Comparison of ENCODE assay signal across 1 cellular context in the genomic region with DNA sequence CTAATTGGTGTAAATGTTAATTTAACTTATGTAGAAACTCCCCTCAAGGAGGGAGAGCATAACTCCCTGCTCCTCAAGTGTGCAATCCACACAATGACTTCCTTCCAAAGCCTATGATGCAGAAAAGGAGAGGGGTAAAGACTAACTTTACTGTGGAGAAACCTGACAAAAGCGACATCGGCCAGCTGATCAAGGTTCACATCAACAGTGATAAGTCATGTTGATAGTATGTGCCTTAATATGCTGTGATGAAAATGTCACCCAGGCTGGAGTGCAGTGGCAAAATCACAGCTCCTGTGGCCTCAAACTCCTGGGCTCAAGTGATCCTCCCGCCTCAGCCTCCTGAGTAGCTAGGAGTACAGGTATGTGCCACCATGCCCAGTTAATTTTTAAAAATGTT.
TF ChIP-seq lines count a peak whose summit lies in the region.

No MANE protein-coding gene starts in this region.

TF ChIP-seq in H1, 55 proteins besides CTCF, POLR2A, EP300 and RAD21 (continued from another document):
- TF ChIP-seq, protein P1, sequence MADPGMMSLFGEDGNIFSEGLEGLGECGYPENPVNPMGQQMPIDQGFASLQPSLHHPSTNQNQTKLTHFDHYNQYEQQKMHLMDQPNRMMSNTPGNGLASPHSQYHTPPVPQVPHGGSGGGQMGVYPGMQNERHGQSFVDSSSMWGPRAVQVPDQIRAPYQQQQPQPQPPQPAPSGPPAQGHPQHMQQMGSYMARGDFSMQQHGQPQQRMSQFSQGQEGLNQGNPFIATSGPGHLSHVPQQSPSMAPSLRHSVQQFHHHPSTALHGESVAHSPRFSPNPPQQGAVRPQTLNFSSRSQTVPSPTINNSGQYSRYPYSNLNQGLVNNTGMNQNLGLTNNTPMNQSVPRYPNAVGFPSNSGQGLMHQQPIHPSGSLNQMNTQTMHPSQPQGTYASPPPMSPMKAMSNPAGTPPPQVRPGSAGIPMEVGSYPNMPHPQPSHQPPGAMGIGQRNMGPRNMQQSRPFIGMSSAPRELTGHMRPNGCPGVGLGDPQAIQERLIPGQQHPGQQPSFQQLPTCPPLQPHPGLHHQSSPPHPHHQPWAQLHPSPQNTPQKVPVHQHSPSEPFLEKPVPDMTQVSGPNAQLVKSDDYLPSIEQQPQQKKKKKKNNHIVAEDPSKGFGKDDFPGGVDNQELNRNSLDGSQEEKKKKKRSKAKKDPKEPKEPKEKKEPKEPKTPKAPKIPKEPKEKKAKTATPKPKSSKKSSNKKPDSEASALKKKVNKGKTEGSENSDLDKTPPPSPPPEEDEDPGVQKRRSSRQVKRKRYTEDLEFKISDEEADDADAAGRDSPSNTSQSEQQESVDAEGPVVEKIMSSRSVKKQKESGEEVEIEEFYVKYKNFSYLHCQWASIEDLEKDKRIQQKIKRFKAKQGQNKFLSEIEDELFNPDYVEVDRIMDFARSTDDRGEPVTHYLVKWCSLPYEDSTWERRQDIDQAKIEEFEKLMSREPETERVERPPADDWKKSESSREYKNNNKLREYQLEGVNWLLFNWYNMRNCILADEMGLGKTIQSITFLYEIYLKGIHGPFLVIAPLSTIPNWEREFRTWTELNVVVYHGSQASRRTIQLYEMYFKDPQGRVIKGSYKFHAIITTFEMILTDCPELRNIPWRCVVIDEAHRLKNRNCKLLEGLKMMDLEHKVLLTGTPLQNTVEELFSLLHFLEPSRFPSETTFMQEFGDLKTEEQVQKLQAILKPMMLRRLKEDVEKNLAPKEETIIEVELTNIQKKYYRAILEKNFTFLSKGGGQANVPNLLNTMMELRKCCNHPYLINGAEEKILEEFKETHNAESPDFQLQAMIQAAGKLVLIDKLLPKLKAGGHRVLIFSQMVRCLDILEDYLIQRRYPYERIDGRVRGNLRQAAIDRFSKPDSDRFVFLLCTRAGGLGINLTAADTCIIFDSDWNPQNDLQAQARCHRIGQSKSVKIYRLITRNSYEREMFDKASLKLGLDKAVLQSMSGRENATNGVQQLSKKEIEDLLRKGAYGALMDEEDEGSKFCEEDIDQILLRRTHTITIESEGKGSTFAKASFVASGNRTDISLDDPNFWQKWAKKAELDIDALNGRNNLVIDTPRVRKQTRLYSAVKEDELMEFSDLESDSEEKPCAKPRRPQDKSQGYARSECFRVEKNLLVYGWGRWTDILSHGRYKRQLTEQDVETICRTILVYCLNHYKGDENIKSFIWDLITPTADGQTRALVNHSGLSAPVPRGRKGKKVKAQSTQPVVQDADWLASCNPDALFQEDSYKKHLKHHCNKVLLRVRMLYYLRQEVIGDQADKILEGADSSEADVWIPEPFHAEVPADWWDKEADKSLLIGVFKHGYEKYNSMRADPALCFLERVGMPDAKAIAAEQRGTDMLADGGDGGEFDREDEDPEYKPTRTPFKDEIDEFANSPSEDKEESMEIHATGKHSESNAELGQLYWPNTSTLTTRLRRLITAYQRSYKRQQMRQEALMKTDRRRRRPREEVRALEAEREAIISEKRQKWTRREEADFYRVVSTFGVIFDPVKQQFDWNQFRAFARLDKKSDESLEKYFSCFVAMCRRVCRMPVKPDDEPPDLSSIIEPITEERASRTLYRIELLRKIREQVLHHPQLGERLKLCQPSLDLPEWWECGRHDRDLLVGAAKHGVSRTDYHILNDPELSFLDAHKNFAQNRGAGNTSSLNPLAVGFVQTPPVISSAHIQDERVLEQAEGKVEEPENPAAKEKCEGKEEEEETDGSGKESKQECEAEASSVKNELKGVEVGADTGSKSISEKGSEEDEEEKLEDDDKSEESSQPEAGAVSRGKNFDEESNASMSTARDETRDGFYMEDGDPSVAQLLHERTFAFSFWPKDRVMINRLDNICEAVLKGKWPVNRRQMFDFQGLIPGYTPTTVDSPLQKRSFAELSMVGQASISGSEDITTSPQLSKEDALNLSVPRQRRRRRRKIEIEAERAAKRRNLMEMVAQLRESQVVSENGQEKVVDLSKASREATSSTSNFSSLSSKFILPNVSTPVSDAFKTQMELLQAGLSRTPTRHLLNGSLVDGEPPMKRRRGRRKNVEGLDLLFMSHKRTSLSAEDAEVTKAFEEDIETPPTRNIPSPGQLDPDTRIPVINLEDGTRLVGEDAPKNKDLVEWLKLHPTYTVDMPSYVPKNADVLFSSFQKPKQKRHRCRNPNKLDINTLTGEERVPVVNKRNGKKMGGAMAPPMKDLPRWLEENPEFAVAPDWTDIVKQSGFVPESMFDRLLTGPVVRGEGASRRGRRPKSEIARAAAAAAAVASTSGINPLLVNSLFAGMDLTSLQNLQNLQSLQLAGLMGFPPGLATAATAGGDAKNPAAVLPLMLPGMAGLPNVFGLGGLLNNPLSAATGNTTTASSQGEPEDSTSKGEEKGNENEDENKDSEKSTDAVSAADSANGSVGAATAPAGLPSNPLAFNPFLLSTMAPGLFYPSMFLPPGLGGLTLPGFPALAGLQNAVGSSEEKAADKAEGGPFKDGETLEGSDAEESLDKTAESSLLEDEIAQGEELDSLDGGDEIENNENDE (IDR thresholded peaks at IDR 0.05; ENCODE audit: insufficient replicate concordance, low read length) = no peak
- TF ChIP-seq TAF7 (optimal IDR thresholded peaks at IDR 0.05; ENCODE audit: borderline replicate concordance, low read depth, low read length) (no peak), RBBP5 (IDR thresholded peaks at IDR 0.05; ENCODE audit: borderline replicate concordance, low read depth, low read length) (no peak), SAP30 (IDR thresholded peaks at IDR 0.05; ENCODE audit: insufficient read depth, insufficient replicate concordance, low read length) (no peak), KDM5A (IDR thresholded peaks at IDR 0.05; ENCODE audit: low read length) (no peak), CTBP2 (IDR thresholded peaks at IDR 0.05; ENCODE audit: borderline replicate concordance, insufficient read depth, insufficient read length, low read length) (no peak), TAF1 (IDR thresholded peaks at IDR 0.05; ENCODE audit: low read depth, low read length) (no peak), RNF2 (IDR thresholded peaks at IDR 0.05; ENCODE audit: borderline replicate concordance, low read depth, low read length, missing control alignments, poor library complexity, severe bottlenecking) (no peak)
- TF ChIP-seq, protein P2, sequence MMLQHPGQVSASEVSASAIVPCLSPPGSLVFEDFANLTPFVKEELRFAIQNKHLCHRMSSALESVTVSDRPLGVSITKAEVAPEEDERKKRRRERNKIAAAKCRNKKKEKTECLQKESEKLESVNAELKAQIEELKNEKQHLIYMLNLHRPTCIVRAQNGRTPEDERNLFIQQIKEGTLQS (IDR thresholded peaks at IDR 0.05; ENCODE audit: insufficient read depth, low read depth, low read length) = no peak
- TF ChIP-seq, protein P3, sequence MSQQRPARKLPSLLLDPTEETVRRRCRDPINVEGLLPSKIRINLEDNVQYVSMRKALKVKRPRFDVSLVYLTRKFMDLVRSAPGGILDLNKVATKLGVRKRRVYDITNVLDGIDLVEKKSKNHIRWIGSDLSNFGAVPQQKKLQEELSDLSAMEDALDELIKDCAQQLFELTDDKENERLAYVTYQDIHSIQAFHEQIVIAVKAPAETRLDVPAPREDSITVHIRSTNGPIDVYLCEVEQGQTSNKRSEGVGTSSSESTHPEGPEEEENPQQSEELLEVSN (IDR thresholded peaks at IDR 0.05) = no peak
TF ChIP-seq in H1: peak in this region for 0.
